13 cellular contexts compared by ENCODE assay signal in the genomic region with DNA sequence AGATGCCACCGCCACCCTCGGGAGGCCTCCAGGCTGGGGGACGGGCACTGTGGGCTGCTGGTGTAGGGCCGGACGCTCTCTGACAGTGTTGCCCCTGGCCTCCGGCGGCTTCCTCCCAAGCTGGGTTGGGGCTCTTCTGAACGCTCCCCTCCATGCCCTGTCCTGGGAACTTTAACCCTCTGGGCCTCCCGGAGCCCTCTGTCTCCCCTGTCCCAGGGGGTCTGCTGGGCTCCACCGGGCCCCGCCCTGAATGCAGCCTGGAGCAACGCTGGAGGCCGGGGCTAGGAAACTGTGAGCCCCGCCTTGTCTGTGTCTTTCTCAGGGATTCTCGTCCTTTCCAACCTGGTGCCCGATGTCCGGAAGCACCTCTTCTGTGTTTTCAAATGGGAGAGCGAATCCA. TPM values are rescaled to one million over a fixed set of nuclear protein-coding genes. Genes with fewer than 3 reads are reported as not detected.
A peak's percentile ranks its signal among the peaks of the same experiment; 100 is the strongest.
DNase-seq lines count a peak whose midpoint lies in the region; ATAC-seq, FAIRE-seq and TF ChIP-seq lines count a peak whose summit lies in the region.
"Had no signal": no experiment of that assay in that cellular context is flagged by ENCODE, and none has a peak within 500 bp of the region (broad histone marks: within the 10 kb centered on the region; RNA-seq: fewer than 3 reads in every experiment).

No MANE protein-coding gene starts in this region.

- DNase-seq in activated naive CD4-positive, alpha-beta T cell treated with Interleukin-2 at 50 U/mL for 16 hours, result no peak
- no peak for DNase-seq in OCI-LY7 (ENCODE audit: low spot score)
- no peak for DNase-seq in central memory CD8-positive, alpha-beta T cell (ENCODE audit: low spot score in 2 of 2)
- DNase-seq in stimulated activated naive CD8-positive, alpha-beta T cell treated with anti-CD3 and anti-CD28 coated beads, Interleukin-15, amount 100 ng/mL, for 72 hours, result no peak
- no peak for DNase-seq in iPS-NIHi11 (ENCODE audit: low spot score)
- DNase-seq in GM12892 (ENCODE audit: insufficient read length), result no peak
- no peak for DNase-seq in tibial artery
- DNase-seq: foreskin fibroblast, NCI-H1048, trophoblast cell had no signal

- CTCF ChIA-PET in OCI-LY7 (lab: Charles Lee; ENCODE audit: unreplicated experiment), result no interaction called here

- intact Hi-C loops in OCI-LY7 (cut with micrococcal nuclease; ENCODE audit: unreplicated experiment) (loop anchor here (2.0 kb wide), 1 partner anchor 45 kb away; no protein-coding TSS in a partner anchor), tibial artery (cut with DNase I; ENCODE audit: low total_unique reads) (no loop called here)

- peaks cover 56% of the 10 kb centered on the region for H3K4me1 Mint-ChIP-seq in activated naive CD4-positive, alpha-beta T cell treated with anti-CD3 and anti-CD28 coated beads, Interleukin-2, amount 50 U/mL, for 24 hours
- H3K4me1 Mint-ChIP-seq in central memory CD8-positive, alpha-beta T cell, result peaks cover 30% of the 10 kb centered on the region
- H3K4me1 Mint-ChIP-seq in stimulated activated naive CD8-positive, alpha-beta T cell treated with anti-CD3 and anti-CD28 coated beads, Interleukin-15, amount 100 ng/mL, for 72 hours, result peaks cover 77% of the 10 kb centered on the region

- peak overlapping the region; percentile 99 for H3K27ac Mint-ChIP-seq in activated naive CD4-positive, alpha-beta T cell treated with anti-CD3 and anti-CD28 coated beads, Interleukin-2, amount 50 U/mL, for 24 hours
- H3K27ac Mint-ChIP-seq in central memory CD8-positive, alpha-beta T cell (ENCODE audit: low read depth), result peak overlapping the region; percentile 100
- H3K27ac Mint-ChIP-seq in stimulated activated naive CD8-positive, alpha-beta T cell treated with anti-CD3 and anti-CD28 coated beads, Interleukin-15, amount 100 ng/mL, for 72 hours, result peak overlapping the region; percentile 99 to 100

- no peaks in the 10 kb centered on the region for H3K36me3 Mint-ChIP-seq in activated naive CD4-positive, alpha-beta T cell treated with anti-CD3 and anti-CD28 coated beads, Interleukin-2, amount 50 U/mL, for 24 hours
- H3K36me3 Mint-ChIP-seq in central memory CD8-positive, alpha-beta T cell (ENCODE audit: insufficient read depth), result peaks cover 20% of the 10 kb centered on the region

- H3K27me3 ChIP-seq in tibial artery, result peaks cover 0 to 57% of the 10 kb centered on the region in 2 donors
- H3K27me3 ChIP-seq: pancreas had no signal

- H3K4me2 ChIP-seq in OCI-LY7 (ENCODE audit: low read length), result peak overlapping the region; percentile 79

- H3K4me1 ChIP-seq in OCI-LY7 (ENCODE audit: insufficient read depth, low read length, poor library complexity, severe bottlenecking) (peaks cover 18% of the 10 kb centered on the region), tibial artery (no peaks in the 10 kb centered on the region)
- H3K4me1 ChIP-seq: pancreas had no signal

- BruUV-seq in OCI-LY7 (replicated peaks; lab: Mats Ljungman, UMichigan), result no TSS peak

- ATAC-seq in central memory CD8-positive, alpha-beta T cell (replicated peaks; ENCODE audit: extremely low read depth, poor library complexity, severe bottlenecking), result no peak
- no peak for ATAC-seq in stimulated activated naive CD8-positive, alpha-beta T cell treated with anti-CD3 and anti-CD28 coated beads, Interleukin-15, amount 100 ng/mL, for 72 hours
- ATAC-seq: SK-N-SH treated with all-trans-retinoic acid at 6 μM for 48 hours had no signal

- no peaks in the 10 kb centered on the region for H3K79me2 ChIP-seq in OCI-LY7 (ENCODE audit: insufficient read depth, low read depth, low read length)

- H3K9me3 ChIP-seq in OCI-LY7 (ENCODE audit: low read length) (no peaks in the 10 kb centered on the region), tibial artery (no peaks in the 10 kb centered on the region)
- H3K9me3 ChIP-seq: pancreas had no signal

- peak overlapping the region; percentile 84 for H3K27ac ChIP-seq in OCI-LY7 (ENCODE audit: low read depth, low read length, poor library complexity, severe bottlenecking)
- H3K27ac ChIP-seq in tibial artery, result no peak overlapping the region
- H3K27ac ChIP-seq: pancreas had no signal

- no peaks in the 10 kb centered on the region for H3K9me3 Mint-ChIP-seq in activated naive CD4-positive, alpha-beta T cell treated with anti-CD3 and anti-CD28 coated beads, Interleukin-2, amount 50 U/mL, for 24 hours
- H3K9me3 Mint-ChIP-seq in central memory CD8-positive, alpha-beta T cell, result no peaks in the 10 kb centered on the region
- H3K9me3 Mint-ChIP-seq in stimulated activated naive CD8-positive, alpha-beta T cell treated with anti-CD3 and anti-CD28 coated beads, Interleukin-15, amount 100 ng/mL, for 72 hours, result no peaks in the 10 kb centered on the region

- no peaks in the 10 kb centered on the region for H3K27me3 Mint-ChIP-seq in activated naive CD4-positive, alpha-beta T cell treated with anti-CD3 and anti-CD28 coated beads, Interleukin-2, amount 50 U/mL, for 24 hours
- H3K27me3 Mint-ChIP-seq in central memory CD8-positive, alpha-beta T cell, result no peaks in the 10 kb centered on the region
- H3K27me3 Mint-ChIP-seq in stimulated activated naive CD8-positive, alpha-beta T cell treated with anti-CD3 and anti-CD28 coated beads, Interleukin-15, amount 100 ng/mL, for 72 hours, result no peaks in the 10 kb centered on the region

- H2AFZ ChIP-seq in OCI-LY7 (ENCODE audit: low read length), result no peak overlapping the region

- no peaks in the 10 kb centered on the region for H3K9me2 ChIP-seq in OCI-LY7 (ENCODE audit: insufficient read depth, low read length)

- H3K36me3 ChIP-seq in OCI-LY7 (ENCODE audit: insufficient read depth, low read length) (no peaks in the 10 kb centered on the region), tibial artery (no peaks in the 10 kb centered on the region)
- H3K36me3 ChIP-seq: pancreas had no signal

- TF ChIP-seq POLR2A in GM12892 (IDR thresholded peaks at IDR 0.05; ENCODE audit: low read depth, low read length), result no peak

- POLR2A ChIA-PET in OCI-LY7 (lab: Charles Lee), result no interaction called here

- TF ChIP-seq CTCF in OCI-LY7 (conservative IDR thresholded peaks at IDR 0.05; ENCODE audit: low read length), result no peak
- no peak for TF ChIP-seq CTCF in tibial artery (IDR thresholded peaks at IDR 0.05)

- H4K20me1 ChIP-seq in OCI-LY7 (ENCODE audit: insufficient read depth, low read length), result no peaks in the 10 kb centered on the region

- no peak for FAIRE-seq in GM12892 (lab: Jason Lieb, UNC)
- FAIRE-seq: pancreas had no signal

- H3K4me3 ChIP-seq in OCI-LY7 (ENCODE audit: low read depth, low read length, poor library complexity, severe bottlenecking) (peak overlapping the region; percentile 78), tibial artery (no peak overlapping the region)
- H3K4me3 ChIP-seq: pancreas had no signal

- peak overlapping the region; percentile 93 for H3K4me3 Mint-ChIP-seq in activated naive CD4-positive, alpha-beta T cell treated with anti-CD3 and anti-CD28 coated beads, Interleukin-2, amount 50 U/mL, for 24 hours
- H3K4me3 Mint-ChIP-seq in central memory CD8-positive, alpha-beta T cell, result peak overlapping the region; percentile 91
- H3K4me3 Mint-ChIP-seq in stimulated activated naive CD8-positive, alpha-beta T cell treated with anti-CD3 and anti-CD28 coated beads, Interleukin-15, amount 100 ng/mL, for 72 hours, result peak overlapping the region; percentile 98 to 100

RNA-seq across cellular contexts. Expression of a gene that starts 45.7 kb away (rescaled TPM):
- total RNA-seq in OCI-LY7 (2014; rRNA removed; shearing (Covaris generic)), result 8.0 and 24.6 TPM in 2 replicates
- total RNA-seq in OCI-LY7 (2022), result 83.5 and 87.8 TPM in 2 replicates
- 3.1 TPM for polyA plus RNA-seq in GM12892 (2012; ENCODE audit: missing spikeins)
